ENCODE assay signal across 1 cellular context in genomic region chr20:2300420-2300819, GRCh38.
TF ChIP-seq lines count a peak whose summit lies in the region.

No MANE protein-coding gene starts in this region.

TF ChIP-seq in K562, 482 proteins besides CTCF, POLR2A, EP300 and RAD21 (continued from another document):
- TF ChIP-seq ZNF124 (CRISPR knock-in tag; IDR thresholded peaks at IDR 0.05) (no peak), DNMT1 (IDR thresholded peaks at IDR 0.05) (no peak), ZNF766 (CRISPR knock-in tag; conservative IDR thresholded peaks at IDR 0.05) (no peak), ESRRA (IDR thresholded peaks at IDR 0.05; ENCODE audit: borderline replicate concordance, low read depth) (peak; percentile 47; the same call in 1 of the 2 replicates), ZNF780A (CRISPR knock-in tag; IDR thresholded peaks at IDR 0.05) (no peak), DMBX1 (CRISPR knock-in tag; IDR thresholded peaks at IDR 0.05; ENCODE audit: borderline replicate concordance) (no peak), CEBPG (CRISPR knock-in tag; IDR thresholded peaks at IDR 0.05) (peak; percentile 73), CEBPG (tag; conservative IDR thresholded peaks at IDR 0.05 in 1 of 2, IDR thresholded peaks at IDR 0.05 in 1 of 2) (peak; percentile 81 to 93), TSHZ1 (CRISPR knock-in tag; IDR thresholded peaks at IDR 0.05) (no peak), ZFX (CRISPR knock-in tag; IDR thresholded peaks at IDR 0.05) (no peak), HMG20A (CRISPR knock-in tag; conservative IDR thresholded peaks at IDR 0.05) (no peak), ZMIZ1 (IDR thresholded peaks at IDR 0.05; ENCODE audit: low read depth in 2 of 2, low read length in 2 of 2) (no peak), TEAD2 (tag; IDR thresholded peaks at IDR 0.05) (no peak), MEIS2 (IDR thresholded peaks at IDR 0.05; ENCODE audit: partially characterized antibody) (no peak), TCFL5 (CRISPR knock-in tag; conservative IDR thresholded peaks at IDR 0.05) (no peak), RFX7 (CRISPR knock-in tag; IDR thresholded peaks at IDR 0.05) (no peak), CEBPB (tag; IDR thresholded peaks at IDR 0.05) (peak; percentile 97), RFX5 (IDR thresholded peaks at IDR 0.05; ENCODE audit: low read depth, low read length) (no peak), ZNF507 (tag; conservative IDR thresholded peaks at IDR 0.05) (no peak), NFRKB (IDR thresholded peaks at IDR 0.05; ENCODE audit: low read depth) (no peak), RBM25 (IDR thresholded peaks at IDR 0.05; ENCODE audit: low read depth, low read length, severe bottlenecking) (peak; percentile 65)
- TF ChIP-seq, protein P1, sequence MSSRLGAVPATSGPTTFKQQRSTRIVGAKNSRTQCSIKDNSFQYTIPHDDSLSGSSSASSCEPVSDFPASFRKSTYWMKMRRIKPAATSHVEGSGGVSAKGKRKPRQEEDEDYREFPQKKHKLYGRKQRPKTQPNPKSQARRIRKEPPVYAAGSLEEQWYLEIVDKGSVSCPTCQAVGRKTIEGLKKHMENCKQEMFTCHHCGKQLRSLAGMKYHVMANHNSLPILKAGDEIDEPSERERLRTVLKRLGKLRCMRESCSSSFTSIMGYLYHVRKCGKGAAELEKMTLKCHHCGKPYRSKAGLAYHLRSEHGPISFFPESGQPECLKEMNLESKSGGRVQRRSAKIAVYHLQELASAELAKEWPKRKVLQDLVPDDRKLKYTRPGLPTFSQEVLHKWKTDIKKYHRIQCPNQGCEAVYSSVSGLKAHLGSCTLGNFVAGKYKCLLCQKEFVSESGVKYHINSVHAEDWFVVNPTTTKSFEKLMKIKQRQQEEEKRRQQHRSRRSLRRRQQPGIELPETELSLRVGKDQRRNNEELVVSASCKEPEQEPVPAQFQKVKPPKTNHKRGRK (tag; IDR thresholded peaks at IDR 0.05): 0 out of 2 replicates have a peak, but pooled peaks have one; percentile 61
- TF ChIP-seq, protein P2, sequence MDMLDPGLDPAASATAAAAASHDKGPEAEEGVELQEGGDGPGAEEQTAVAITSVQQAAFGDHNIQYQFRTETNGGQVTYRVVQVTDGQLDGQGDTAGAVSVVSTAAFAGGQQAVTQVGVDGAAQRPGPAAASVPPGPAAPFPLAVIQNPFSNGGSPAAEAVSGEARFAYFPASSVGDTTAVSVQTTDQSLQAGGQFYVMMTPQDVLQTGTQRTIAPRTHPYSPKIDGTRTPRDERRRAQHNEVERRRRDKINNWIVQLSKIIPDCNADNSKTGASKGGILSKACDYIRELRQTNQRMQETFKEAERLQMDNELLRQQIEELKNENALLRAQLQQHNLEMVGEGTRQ (CRISPR knock-in tag; IDR thresholded peaks at IDR 0.05): no peak
